ENCODE assay signal across 16 cellular contexts in genomic region chrX:69025802-69026301, GRCh38.
DNase-seq lines count a peak whose midpoint lies in the region; ATAC-seq, FAIRE-seq and TF ChIP-seq lines count a peak whose summit lies in the region.
"Had no signal": no experiment of that assay in that cellular context is flagged by ENCODE, and none has a peak within 500 bp of the region (broad histone marks: within the 10 kb centered on the region; RNA-seq: fewer than 3 reads in every experiment).

No MANE protein-coding gene starts in this region.

- no peak for TF ChIP-seq EP300 in A549 (IDR thresholded peaks at IDR 0.05)

- peaks cover 11% of the 10 kb centered on the region; the same call in 1 of the 2 replicates for H3K9me1 ChIP-seq in IMR-90 (ENCODE audit: insufficient read depth, low read length)

- no peaks in the 10 kb centered on the region for H3K27me3 Mint-ChIP-seq in activated T-helper 1 cell treated with anti-CD3 and anti-CD28 coated beads, Interleukin-12 subunit alpha, Interleukin-12 subunit beta, Interleukin-2, Interleukin-4 antibody, amounts not matched to agents 30 ng/mL and 10 ng/mL and 1 ng/mL, durations not matched to agents 14 hours and 24 hours and 36 hours (ENCODE audit: insufficient read depth)
- H3K27me3 Mint-ChIP-seq: activated B cell treated with CpG ODN at 0.5 μM for 24 hours; activated naive CD8-positive, alpha-beta T cell treated with anti-CD3 and anti-CD28 coated beads, Interleukin-2, amount 50 U/mL, for 24 hours had no signal

- TF ChIP-seq POLR2A in A549 (IDR thresholded peaks at IDR 0.05; ENCODE audit: low read length) (no peak), IMR-90 (IDR thresholded peaks at IDR 0.05; ENCODE audit: low read depth, low read length) (no peak)

- no peak overlapping the region for H4K91ac ChIP-seq in IMR-90 (ENCODE audit: insufficient read depth, low read depth, low read length)

- H2BK20ac ChIP-seq in IMR-90 (ENCODE audit: low read depth, low read length), result 0 out of 2 replicates have a peak overlapping the region, but pooled peaks have one; percentile 52

- H3K4me1 ChIP-seq in A549 (peaks cover 10% of the 10 kb centered on the region; the same call in 2 of the 3 replicates), IMR-90 (ENCODE audit: control insufficient read depth, insufficient read depth, low read length) (peaks cover 17% of the 10 kb centered on the region), right cardiac atrium (ENCODE audit: control insufficient read depth, insufficient read depth, low read length) (peaks cover 17% of the 10 kb centered on the region)

- H3K9me3 ChIP-seq in A549 (no peaks in the 10 kb centered on the region; the same call in 2 of the 3 replicates), IMR-90 (ENCODE audit: control insufficient read depth, insufficient read depth, low read length) (no peaks in the 10 kb centered on the region), right cardiac atrium (ENCODE audit: control insufficient read depth, low read length) (no peaks in the 10 kb centered on the region)
- H3K9me3 ChIP-seq: ovary, SK-N-SH, transverse colon had no signal

- TF ChIP-seq CTCF in A549 (IDR thresholded peaks at IDR 0.05) (no peak), IMR-90 (conservative IDR thresholded peaks at IDR 0.05; ENCODE audit: low read depth, low read length) (no peak), bronchial epithelial cell (IDR thresholded peaks at IDR 0.05; ENCODE audit: insufficient read depth, low read length, severe bottlenecking) (no peak)

- CTCF ChIA-PET in A549 (lab: Yijun Ruan, JAX), result interaction anchor here (0.9 to 1.2 kb wide), 2 partner anchors 52 to 103 kb away, joined by 3 read pairs; no protein-coding TSS in a partner anchor
- CTCF ChIA-PET in IMR-90 (lab: Yijun Ruan, JAX), result interaction anchor here (0.7 kb wide), 1 partner anchor 197 kb away, joined by 3 read pairs; no protein-coding TSS in a partner anchor

- no peaks in the 10 kb centered on the region for H3K36me3 Mint-ChIP-seq in activated T-helper 1 cell treated with anti-CD3 and anti-CD28 coated beads, Interleukin-12 subunit alpha, Interleukin-12 subunit beta, Interleukin-2, Interleukin-4 antibody, amounts not matched to agents 30 ng/mL and 10 ng/mL and 1 ng/mL, durations not matched to agents 14 hours and 24 hours and 36 hours (ENCODE audit: low read depth)

- no peaks in the 10 kb centered on the region for H3K36me3 ChIP-seq in IMR-90 (ENCODE audit: control insufficient read depth, insufficient read depth, low read length)
- H3K36me3 ChIP-seq in bronchial epithelial cell (ENCODE audit: control insufficient read depth, insufficient read depth, low read length), result no peaks in the 10 kb centered on the region
- H3K36me3 ChIP-seq: ovary, transverse colon had no signal

- DNase-seq in A549 (ENCODE audit: low read depth in 1 of 2, low spot score in 1 of 2), result peak in 1 of 2 experiments; percentile 51
- peak; percentile 81 for DNase-seq in IMR-90
- DNase-seq in bronchial epithelial cell (ENCODE audit: low read depth), result peak; percentile 93
- DNase-seq in iPS-NIHi7 (ENCODE audit: extremely low spot score), result peak; percentile 4
- DNase-seq in NCI-H1048 (lab: John Stamatoyannopoulos, UW), result no peak
- DNase-seq in right cardiac atrium, result no peak
- no peak for DNase-seq in activated T-helper 1 cell treated with anti-CD3 and anti-CD28 coated beads, Interleukin-12 subunit alpha, Interleukin-12 subunit beta, Interleukin-2, Interleukin-4 antibody, amounts not matched to agents 30 ng/mL and 10 ng/mL and 1 ng/mL, durations not matched to agents 14 hours and 24 hours and 36 hours (ENCODE audit: low spot score)
- no peak for DNase-seq in NCI-H748 (lab: John Stamatoyannopoulos, UW; ENCODE audit: unreplicated experiment)
- DNase-seq: activated B cell treated with CpG ODN at 0.5 μM for 24 hours; activated naive CD8-positive, alpha-beta T cell treated with anti-CD3 and anti-CD28 coated beads, Interleukin-2, amount 50 U/mL, for 24 hours; DMS 273 treated with DMSO at 0.1 percent for 48 hours; hypothalamus; NCI-H146; ovary; SK-N-SH; transverse colon had no signal

- H3K4me2 ChIP-seq in A549 (no peak overlapping the region), IMR-90 (ENCODE audit: low read depth, low read length) (no peak overlapping the region)
- H3K4me2 ChIP-seq: SK-N-SH had no signal

- peak; percentile 93 for FAIRE-seq in A549 (lab: Jason Lieb, UNC)
- peak; percentile 47 for FAIRE-seq in bronchial epithelial cell (lab: Jason Lieb, UNC)

- H3K79me1 ChIP-seq in IMR-90 (ENCODE audit: low read depth in 1 of 2, low read length in 2 of 2), result no peaks in the 10 kb centered on the region

- in situ Hi-C loops in IMR-90 (cut with MboI; ENCODE audit: low sequenced_read_pairs), result loop anchor here (25.0 kb wide), 1 partner anchor 189 kb away; the partner anchor contains the start of gene EFNB1

- ATAC-seq in A549 (peak in 1 of 2 experiments; percentile 65; a peak in 3 of 6 replicates), IMR-90 (ENCODE audit: low read depth) (peak; percentile 8; the same call in 1 of the 2 replicates), right cardiac atrium (no peak)
- ATAC-seq: activated naive CD8-positive, alpha-beta T cell treated with anti-CD3 and anti-CD28 coated beads, Interleukin-2, amount 50 U/mL, for 24 hours had no signal

- H2BK15ac ChIP-seq in IMR-90 (ENCODE audit: low read depth, low read length), result no peak overlapping the region

- H3K27me3 ChIP-seq in IMR-90 (ENCODE audit: control insufficient read depth, insufficient read depth, low read length), result peaks cover 6% of the 10 kb centered on the region; the same call in 1 of the 2 replicates
- no peaks in the 10 kb centered on the region for H3K27me3 ChIP-seq in bronchial epithelial cell (ENCODE audit: control insufficient read depth, insufficient read depth, low read length)
- no peaks in the 10 kb centered on the region for H3K27me3 ChIP-seq in right cardiac atrium (ENCODE audit: control insufficient read depth, insufficient read depth)
- H3K27me3 ChIP-seq: ovary, transverse colon had no signal

- H4K5ac ChIP-seq in IMR-90 (ENCODE audit: low read depth, low read length), result no peak overlapping the region

- H3K4me3 Mint-ChIP-seq in activated T-helper 1 cell treated with anti-CD3 and anti-CD28 coated beads, Interleukin-12 subunit alpha, Interleukin-12 subunit beta, Interleukin-2, Interleukin-4 antibody, amounts not matched to agents 30 ng/mL and 10 ng/mL and 1 ng/mL, durations not matched to agents 14 hours and 24 hours and 36 hours, result no peak overlapping the region
- H3K4me3 Mint-ChIP-seq: activated B cell treated with CpG ODN at 0.5 μM for 24 hours; activated naive CD8-positive, alpha-beta T cell treated with anti-CD3 and anti-CD28 coated beads, Interleukin-2, amount 50 U/mL, for 24 hours had no signal

- H3K9ac ChIP-seq in IMR-90 (ENCODE audit: low read depth, low read length), result no peak overlapping the region
- H3K9ac ChIP-seq: SK-N-SH had no signal

- no peaks in the 10 kb centered on the region for H4K20me1 ChIP-seq in IMR-90 (ENCODE audit: insufficient read depth, low read length)

- no peaks in the 10 kb centered on the region for H3K9me3 Mint-ChIP-seq in activated T-helper 1 cell treated with anti-CD3 and anti-CD28 coated beads, Interleukin-12 subunit alpha, Interleukin-12 subunit beta, Interleukin-2, Interleukin-4 antibody, amounts not matched to agents 30 ng/mL and 10 ng/mL and 1 ng/mL, durations not matched to agents 14 hours and 24 hours and 36 hours
- H3K9me3 Mint-ChIP-seq: activated B cell treated with CpG ODN at 0.5 μM for 24 hours; activated naive CD8-positive, alpha-beta T cell treated with anti-CD3 and anti-CD28 coated beads, Interleukin-2, amount 50 U/mL, for 24 hours had no signal

- POLR2A ChIA-PET in A549 (lab: Yijun Ruan, JAX) (no interaction called here), IMR-90 (lab: Charles Lee; ENCODE audit: unreplicated experiment) (no interaction called here)

- no peak overlapping the region for H3K27ac Mint-ChIP-seq in activated T-helper 1 cell treated with anti-CD3 and anti-CD28 coated beads, Interleukin-12 subunit alpha, Interleukin-12 subunit beta, Interleukin-2, Interleukin-4 antibody, amounts not matched to agents 30 ng/mL and 10 ng/mL and 1 ng/mL, durations not matched to agents 14 hours and 24 hours and 36 hours
- H3K27ac Mint-ChIP-seq: activated B cell treated with CpG ODN at 0.5 μM for 24 hours; activated naive CD8-positive, alpha-beta T cell treated with anti-CD3 and anti-CD28 coated beads, Interleukin-2, amount 50 U/mL, for 24 hours had no signal

- H3K23ac ChIP-seq in IMR-90 (ENCODE audit: low read depth, low read length), result no peak overlapping the region

- H3K27ac ChIP-seq in A549 (peak overlapping the region; percentile 24 to 59; a peak in 1 of 6 replicates), IMR-90 (ENCODE audit: insufficient read depth, low read length) (no peak overlapping the region), right cardiac atrium (ENCODE audit: low read length) (no peak overlapping the region)

- intact Hi-C loops in IMR-90 (cut with micrococcal nuclease) (no loop called here), right cardiac atrium (cut with DNase I) (no loop called here)
- intact Hi-C loops in activated T-helper 1 cell treated with anti-CD3 and anti-CD28 coated beads, Interleukin-12 subunit alpha, Interleukin-12 subunit beta, Interleukin-2, Interleukin-4 antibody, amounts not matched to agents 30 ng/mL and 10 ng/mL and 1 ng/mL, durations not matched to agents 14 hours and 24 hours and 36 hours (cut with micrococcal nuclease), result no loop called here

- H3K18ac ChIP-seq in IMR-90 (ENCODE audit: low read depth, low read length), result peak overlapping the region; percentile 39; the same call in 1 of the 2 replicates

- H2AFZ ChIP-seq in IMR-90 (replicated peaks; ENCODE audit: low read length, poor library complexity), result no peak overlapping the region

- H2BK120ac ChIP-seq in IMR-90 (ENCODE audit: low read depth, low read length), result peak overlapping the region; percentile 22; the same call in 1 of the 2 replicates

- no TSS peak for BruUV-seq in IMR-90 (replicated peaks; lab: Mats Ljungman, UMichigan)

- dilution Hi-C loops in IMR-90 (cut with HindIII; ENCODE audit: low sequenced_read_pairs, unreplicated experiment), result no loop called here

- no peaks in the 10 kb centered on the region for H3K4me1 Mint-ChIP-seq in activated T-helper 1 cell treated with anti-CD3 and anti-CD28 coated beads, Interleukin-12 subunit alpha, Interleukin-12 subunit beta, Interleukin-2, Interleukin-4 antibody, amounts not matched to agents 30 ng/mL and 10 ng/mL and 1 ng/mL, durations not matched to agents 14 hours and 24 hours and 36 hours (ENCODE audit: low read depth)

- no peak overlapping the region for H3K4me3 ChIP-seq in A549
- H3K4me3 ChIP-seq in IMR-90 (ENCODE audit: insufficient read depth, low read depth, low read length), result no peak overlapping the region
- no peak overlapping the region for H3K4me3 ChIP-seq in bronchial epithelial cell (ENCODE audit: low read depth, low read length)
- H3K4me3 ChIP-seq in right cardiac atrium (ENCODE audit: low read length), result no peak overlapping the region
- H3K4me3 ChIP-seq: ovary, transverse colon had no signal

- TF ChIP-seq RAD21 in A549 (conservative IDR thresholded peaks at IDR 0.05 in 1 of 2, IDR thresholded peaks at IDR 0.05 in 1 of 2) (no peak), IMR-90 (IDR thresholded peaks at IDR 0.05; ENCODE audit: low read length) (no peak)

- H3K56ac ChIP-seq in IMR-90 (ENCODE audit: extremely low read depth, insufficient read depth, low read length), result no peak overlapping the region

- H2AK5ac ChIP-seq in IMR-90 (ENCODE audit: low read depth, low read length), result no peak overlapping the region

- 19% methylated on average over 4 of the region's 4 CpGs for WGBS in A549 (ENCODE audit: missing lambda C conversion rate)
- WGBS in IMR-90 (ENCODE audit: extremely low coverage in 2 of 2, insufficient read length in 1 of 2), 2 experiments, result 54% methylated on average over 2 of the region's 4 CpGs; no CpG with 5 or more reads in 1 of the 2 experiments
- WGBS in right cardiac atrium, result 85% methylated on average over 4 of the region's 4 CpGs

- no peak overlapping the region for H3K14ac ChIP-seq in IMR-90 (replicated peaks; ENCODE audit: low read depth, low read length)

- H4K8ac ChIP-seq in IMR-90 (ENCODE audit: low read depth in 2 of 2, low read length in 2 of 2), result no peak overlapping the region

- H3K4ac ChIP-seq in IMR-90 (ENCODE audit: low read depth, low read length), result peak overlapping the region; percentile 34; the same call in 1 of the 2 replicates

- H2AK9ac ChIP-seq in IMR-90 (replicated peaks; ENCODE audit: low read depth, low read length, poor library complexity), result peak overlapping the region; percentile 35

- peak overlapping the region; percentile 69 for H2BK5ac ChIP-seq in IMR-90 (ENCODE audit: low read depth, low read length, poor library complexity, severe bottlenecking)

Comparison
In these comparisons a context has a peak if more than half of its experiments do, and no peak if none do; other contexts are left out.
1. DNase-seq: peak in IMR-90 (single experiment), bronchial epithelial cell (single experiment) and iPS-NIHi7 (single experiment); none in NCI-H1048 (single experiment), right cardiac atrium (0 of 3), activated T-helper 1 cell treated with anti-CD3 and anti-CD28 coated beads, Interleukin-12 subunit alpha, Interleukin-12 subunit beta, Interleukin-2, Interleukin-4 antibody, amounts not matched to agents 30 ng/mL and 10 ng/mL and 1 ng/mL, durations not matched to agents 14 hours and 24 hours and 36 hours (single experiment) and NCI-H748 (single experiment).
2. H3K27ac ChIP-seq: peak in A549 (2 of 2); none in IMR-90 (single experiment) and right cardiac atrium (single experiment).